9 cellular contexts compared by ENCODE assay signal in genomic region chr17:81044764-81045589, GRCh38. TPM values are rescaled to one million over a fixed set of nuclear protein-coding genes. Genes with fewer than 3 reads are reported as not detected.
DNase-seq lines count a peak whose midpoint lies in the region; ATAC-seq and TF ChIP-seq lines count a peak whose summit lies in the region.
"Had no signal": no experiment of that assay in that cellular context is flagged by ENCODE, and none has a peak within 500 bp of the region (broad histone marks: within the 10 kb centered on the region; RNA-seq: fewer than 3 reads in every experiment).

No MANE protein-coding gene starts in this region.

- no peaks in the 10 kb centered on the region for H3K36me3 Mint-ChIP-seq in activated CD4-positive, alpha-beta T cell treated with anti-CD3 and anti-CD28 coated beads for 36 hours (ENCODE audit: low read depth)

- CTCF ChIA-PET in activated CD4-positive, alpha-beta T cell treated with anti-CD3 and anti-CD28 coated beads for 36 hours (lab: Charles Lee) = interaction anchor here (0.6 to 0.9 kb wide), 2 partner anchors 12 to 13 kb away, joined by 3 to 4 read pairs; no protein-coding TSS in a partner anchor

- peaks cover 3 to 18% of the 10 kb centered on the region in 2 donors for H3K4me1 ChIP-seq in uterus

- H3K36me3 ChIP-seq in uterus = no peaks in the 10 kb centered on the region

- DNase-seq in NCI-H1436 (lab: John Stamatoyannopoulos, UW) (peak; percentile 27), NCI-H1436 treated with DMSO at 0.1 percent for 48 hours (lab: John Stamatoyannopoulos, UW) (no peak), lung microvascular endothelial cell (ENCODE audit: low read depth in 2 of 2) (peak; percentile 94 to 100), uterus (peak; percentile 79)
- no peak for DNase-seq in stimulated activated CD8-positive, alpha-beta memory T cell treated with anti-CD3 and anti-CD28 coated beads, Interleukin-4, amount 100 ng/mL, for 48 hours
- DNase-seq in activated CD4-positive, alpha-beta T cell treated with anti-CD3 and anti-CD28 coated beads for 36 hours = no peak

- TF ChIP-seq POLR2A in uterus (IDR thresholded peaks at IDR 0.05) = no peak

- H3K4me3 ChIP-seq in uterus = no peak overlapping the region
- H3K4me3 ChIP-seq: A549 had no signal

- POLR2A ChIA-PET in activated CD4-positive, alpha-beta T cell treated with anti-CD3 and anti-CD28 coated beads for 36 hours (lab: Charles Lee) = no interaction called here

- intact Hi-C loops in uterus (cut with DNase I; ENCODE audit: low total_unique reads) = no loop called here
- intact Hi-C loops in activated CD4-positive, alpha-beta T cell treated with anti-CD3 and anti-CD28 coated beads for 36 hours (cut with DNase I, micrococcal nuclease) = no loop called here

- H3K27me3 ChIP-seq in uterus = no peaks in the 10 kb centered on the region

- peaks cover 7% of the 10 kb centered on the region for H3K4me1 Mint-ChIP-seq in activated CD4-positive, alpha-beta T cell treated with anti-CD3 and anti-CD28 coated beads for 36 hours

- no peaks in the 10 kb centered on the region for H3K9me3 ChIP-seq in uterus
- H3K9me3 ChIP-seq: A549 had no signal

- H3K4me3 Mint-ChIP-seq in activated CD4-positive, alpha-beta T cell treated with anti-CD3 and anti-CD28 coated beads for 36 hours = no peak overlapping the region

- no peaks in the 10 kb centered on the region for H3K9me3 Mint-ChIP-seq in activated CD4-positive, alpha-beta T cell treated with anti-CD3 and anti-CD28 coated beads for 36 hours (ENCODE audit: low read depth)

- no peak for TF ChIP-seq CTCF in uterus (IDR thresholded peaks at IDR 0.05)

- ATAC-seq in activated CD4-positive, alpha-beta T cell treated with anti-CD3 and anti-CD28 coated beads for 36 hours = no peak
- no peak for ATAC-seq in GM21825 (IDR thresholded peaks at IDR 0.05; ENCODE audit: unreplicated experiment)

- H3K27me3 Mint-ChIP-seq in activated CD4-positive, alpha-beta T cell treated with anti-CD3 and anti-CD28 coated beads for 36 hours = no peaks in the 10 kb centered on the region

- H3K27ac ChIP-seq in cingulate gyrus (ENCODE audit: low read depth, low read length) (peak overlapping the region; percentile 47), uterus (peak overlapping the region; percentile 60 to 64)

- H3K27ac Mint-ChIP-seq in activated CD4-positive, alpha-beta T cell treated with anti-CD3 and anti-CD28 coated beads for 36 hours = no peak overlapping the region

RNA-seq across cellular contexts. Expression of gene BAIAP2, which starts 10.0 kb away (rescaled TPM):
- 21.8 and 57.7 TPM in 2 replicates for total RNA-seq in lung microvascular endothelial cell
- 10 to 100 TPM; 16.5 to 70.7 (median 45.8) TPM for total RNA-seq in uterus
- 1 to 10 TPM; 4.6 to 5.0 TPM for total RNA-seq in activated CD4-positive, alpha-beta T cell treated with anti-CD3 and anti-CD28 coated beads for 36 hours

RNA-seq across cellular contexts. Expression of gene CHMP6, which starts 53.3 kb away (rescaled TPM):
- total RNA-seq in lung microvascular endothelial cell = 12.4 and 14.5 TPM in 2 replicates
- total RNA-seq in uterus = 10 to 100 TPM in 3 of 4 donors, 1 to 10 TPM in 1; 3.6 to 33.2 (median 19.8) TPM
- 10 to 100 TPM; 15.9 to 19.4 TPM for total RNA-seq in activated CD4-positive, alpha-beta T cell treated with anti-CD3 and anti-CD28 coated beads for 36 hours

Comparison
In these comparisons a context has a peak if more than half of its experiments do, and no peak if none do; other contexts are left out.
1. DNase-seq: peak in NCI-H1436 (single experiment), lung microvascular endothelial cell (2 of 2) and uterus (2 of 2); none in NCI-H1436 treated with DMSO at 0.1 percent for 48 hours (single experiment), stimulated activated CD8-positive, alpha-beta memory T cell treated with anti-CD3 and anti-CD28 coated beads, Interleukin-4, amount 100 ng/mL, for 48 hours (single experiment) and activated CD4-positive, alpha-beta T cell treated with anti-CD3 and anti-CD28 coated beads for 36 hours (single experiment).